In genomic region chr10:79161557-79161956, GRCh38 we compare ENCODE assay signal across 1 cellular context.
TF ChIP-seq lines count a peak whose summit lies in the region.

No MANE protein-coding gene starts in this region.

TF ChIP-seq in WTC11, 78 proteins besides CTCF, POLR2A, EP300 and RAD21 (continued from another document):
- TF ChIP-seq ZNF425 (CRISPR knock-in tag; conservative IDR thresholded peaks at IDR 0.05), result no peak
- TF ChIP-seq ZNF423 (CRISPR knock-in tag; IDR thresholded peaks at IDR 0.05), result no peak
- TF ChIP-seq ZNF263 (CRISPR knock-in tag; IDR thresholded peaks at IDR 0.05; ENCODE audit: low read depth), result no peak
- TF ChIP-seq OVOL2 (CRISPR knock-in tag; IDR thresholded peaks at IDR 0.05; ENCODE audit: borderline replicate concordance), result no peak
- no peak for TF ChIP-seq USF1 (CRISPR knock-in tag; IDR thresholded peaks at IDR 0.05)
- TF ChIP-seq ZMAT4 (CRISPR knock-in tag; IDR thresholded peaks at IDR 0.05), result no peak
- TF ChIP-seq FOXP4 (CRISPR knock-in tag; IDR thresholded peaks at IDR 0.05), result no peak
- TF ChIP-seq HMGXB4 (CRISPR knock-in tag; IDR thresholded peaks at IDR 0.05), result no peak
- TF ChIP-seq ARID4B (CRISPR knock-in tag; IDR thresholded peaks at IDR 0.05; ENCODE audit: borderline replicate concordance), result no peak
- no peak for TF ChIP-seq ZNF416 (CRISPR knock-in tag; IDR thresholded peaks at IDR 0.05)
